In genomic region chr5:137696481-137696880, GRCh38 we compare ENCODE assay signal across 9 cellular contexts. TPM values are rescaled to one million over a fixed set of nuclear protein-coding genes. Genes with fewer than 3 reads are reported as not detected.
DNase-seq lines count a peak whose midpoint lies in the region; ATAC-seq and TF ChIP-seq lines count a peak whose summit lies in the region.
"Had no signal": no experiment of that assay in that cellular context is flagged by ENCODE, and none has a peak within 500 bp of the region (broad histone marks: within the 10 kb centered on the region; RNA-seq: fewer than 3 reads in every experiment).

No MANE protein-coding gene starts in this region.

- peaks cover 9% of the 10 kb centered on the region for H3K36me3 Mint-ChIP-seq in activated naive CD8-positive, alpha-beta T cell
- peaks cover 11 to 34% (median 15%) of the 10 kb centered on the region in 3 donors for H3K36me3 Mint-ChIP-seq in naive thymus-derived CD8-positive, alpha-beta T cell

- H3K36me3 ChIP-seq in upper lobe of right lung, result no peaks in the 10 kb centered on the region

- H3K9me3 ChIP-seq in upper lobe of right lung, result no peaks in the 10 kb centered on the region

- DNase-seq in stimulated activated naive CD4-positive, alpha-beta T cell treated with Interleukin-2 at 50 U/mL for 16 hours (lab: John Stamatoyannopoulos, UW), result peak; percentile 47
- no peak for DNase-seq in stimulated activated naive CD4-positive, alpha-beta T cell (lab: John Stamatoyannopoulos, UW)
- DNase-seq in naive thymus-derived CD8-positive, alpha-beta T cell, result no peak
- DNase-seq in upper lobe of right lung (no peak), HUDEP-2 (lab: John Stamatoyannopoulos, UW; ENCODE audit: unreplicated experiment in 76 of 76) (no peak), iPS-NIHi11 (ENCODE audit: low spot score) (no peak), nucleus accumbens (lab: John Stamatoyannopoulos, UW) (no peak)
- DNase-seq: NCI-H1694 had no signal

- H3K9me3 Mint-ChIP-seq in activated naive CD8-positive, alpha-beta T cell (ENCODE audit: low read depth), result no peaks in the 10 kb centered on the region
- H3K9me3 Mint-ChIP-seq in naive thymus-derived CD8-positive, alpha-beta T cell, result no peaks in the 10 kb centered on the region

- H3K27me3 ChIP-seq in upper lobe of right lung, result no peaks in the 10 kb centered on the region

- POLR2A ChIA-PET in naive thymus-derived CD8-positive, alpha-beta T cell (lab: Charles Lee), result interaction anchor here (1.8 to 8.2 kb wide), 5 partner anchors 30 to 57 kb away, joined by 11 to 112 read pairs (median 12); partner anchors contain the start of genes HNRNPA0 and KLHL3

- intact Hi-C loops in upper lobe of right lung (cut with DNase I), result no loop called here

- H3K4me3 ChIP-seq in upper lobe of right lung, result no peak overlapping the region

- no peaks in the 10 kb centered on the region for H3K27me3 Mint-ChIP-seq in activated naive CD8-positive, alpha-beta T cell
- H3K27me3 Mint-ChIP-seq in naive thymus-derived CD8-positive, alpha-beta T cell, result no peaks in the 10 kb centered on the region

- peaks cover 65% of the 10 kb centered on the region for H3K4me1 Mint-ChIP-seq in activated naive CD8-positive, alpha-beta T cell (ENCODE audit: low read depth)
- H3K4me1 Mint-ChIP-seq in naive thymus-derived CD8-positive, alpha-beta T cell, result peaks cover 43 to 74% (median 56%) of the 10 kb centered on the region in 4 donors

- no peak for TF ChIP-seq CTCF in upper lobe of right lung (IDR thresholded peaks at IDR 0.05)

- peak overlapping the region; percentile 70 for H3K4me3 Mint-ChIP-seq in activated naive CD8-positive, alpha-beta T cell
- peak overlapping the region in 9 of 10 donors; percentile 76 to 89 (median 84) for H3K4me3 Mint-ChIP-seq in naive thymus-derived CD8-positive, alpha-beta T cell

- peak overlapping the region; percentile 21 for H3K27ac ChIP-seq in upper lobe of right lung

- H3K27ac Mint-ChIP-seq in activated naive CD8-positive, alpha-beta T cell, result peak overlapping the region; percentile 91
- H3K27ac Mint-ChIP-seq in naive thymus-derived CD8-positive, alpha-beta T cell, result peak overlapping the region; percentile 90 to 100 (median 97)

- peak; percentile 17 to 48 for ATAC-seq in naive thymus-derived CD8-positive, alpha-beta T cell
- ATAC-seq in upper lobe of right lung, result no peak

- peaks cover 12% of the 10 kb centered on the region for H3K4me1 ChIP-seq in upper lobe of right lung

RNA-seq across cellular contexts. Expression of gene KLHL3, which starts 39.4 kb away (rescaled TPM):
- total RNA-seq in naive thymus-derived CD8-positive, alpha-beta T cell, result 10 to 100 TPM; 36.2 to 37.2 TPM
- 1 to 10 TPM; 2.7 to 8.1 (median 4.5) TPM for polyA plus RNA-seq in naive thymus-derived CD8-positive, alpha-beta T cell
- total RNA-seq in upper lobe of right lung, result 6.8 TPM

RNA-seq across cellular contexts. Expression of gene HNRNPA0, which starts 57.7 kb away (rescaled TPM):
- 10 to 100 TPM; 34.0 to 34.6 TPM for total RNA-seq in naive thymus-derived CD8-positive, alpha-beta T cell
- 10 to 100 TPM; 16.1 to 17.9 (median 16.5) TPM for polyA plus RNA-seq in naive thymus-derived CD8-positive, alpha-beta T cell
- 22.8 TPM for total RNA-seq in upper lobe of right lung
